In genomic region chr1:223895950-223896349, GRCh38 we compare ENCODE assay signal across 6 cellular contexts. TPM values are rescaled to one million over a fixed set of nuclear protein-coding genes. Genes with fewer than 3 reads are reported as not detected.
DNase-seq lines count a peak whose midpoint lies in the region; FAIRE-seq lines count a peak whose summit lies in the region.
"Not testable (repeated sequence)": the region's sequence is repeated elsewhere in the genome, so short reads cannot be mapped to it uniquely, and the experiment has no call there.

No MANE protein-coding gene starts in this region.

- H3K4me2 ChIP-seq in GM23248 (ENCODE audit: unreplicated experiment): not testable (repeated sequence)

- not testable (repeated sequence) for H3K79me2 ChIP-seq in GM23248 (ENCODE audit: insufficient read depth)

- not testable (repeated sequence) for H3K9me2 ChIP-seq in GM23248 (ENCODE audit: insufficient read depth)

- H3K9me3 ChIP-seq in GM23248 (ENCODE audit: low read depth): not testable (repeated sequence)

- not testable (repeated sequence) for H3K4me3 ChIP-seq in GM23248

- H3K27me3 ChIP-seq in GM23248 (replicated peaks; ENCODE audit: insufficient read depth): not testable (repeated sequence)

- 51 to 58% methylated on average over 6 to 7 of the region's 7 CpGs for WGBS in GM23248 (ENCODE audit: low coverage in 1 of 2, low lambda C conversion rate in 2 of 2, missing lambda C conversion rate in 2 of 2), 2 experiments

- H4K20me1 ChIP-seq in GM23248 (ENCODE audit: insufficient read depth): not testable (repeated sequence)

- DNase-seq in GM23248 (peak; percentile 2), M059J (ENCODE audit: low read depth) (peak; percentile 22), RCC 7860 (ENCODE audit: low spot score) (peak; percentile 44), glomerular visceral epithelial cell (ENCODE audit: extremely low spot score) (peak; percentile 65), kidney tubule cell (ENCODE audit: low spot score) (peak; percentile 50), renal cortical epithelial cell (ENCODE audit: low read depth) (peak; percentile 33)

- not testable (repeated sequence) for H3K4me1 ChIP-seq in GM23248 (ENCODE audit: insufficient read depth)

- FAIRE-seq in RCC 7860 (lab: Jason Lieb, UNC): peak; percentile 65

- not testable (repeated sequence) for H3K36me3 ChIP-seq in GM23248 (ENCODE audit: low read depth)

- H3K27ac ChIP-seq in GM23248: not testable (repeated sequence)

- H3K9ac ChIP-seq in GM23248: not testable (repeated sequence)

- not testable (repeated sequence) for H2AFZ ChIP-seq in GM23248

- in situ Hi-C loops in GM23248 (cut with MboI): not testable (repeated sequence)

- not testable (repeated sequence) for H3F3A ChIP-seq in GM23248 (ENCODE audit: insufficient read depth)

RNA-seq across cellular contexts. Expression of gene TP53BP2, which starts 50.2 kb away (rescaled TPM):
- total RNA-seq in GM23248 (2014; rRNA removed; shearing (Covaris generic)): 16.9 and 18.2 TPM in 2 replicates
- polyA plus RNA-seq in GM23248 (2016; fragmentation: Nextera tagmentation; extraction: Ambion mirVana): 8.3 and 9.2 TPM in 2 replicates
- 40.6 and 73.3 TPM in 2 replicates for total RNA-seq in M059J (2014; rRNA removed; shearing (Covaris generic))
- total RNA-seq in renal cortical epithelial cell: 118 and 148 TPM in 2 replicates

Comparison
In these comparisons a context has a peak if more than half of its experiments do, and no peak if none do; other contexts are left out.
1. DNase-seq: peak in every context shown above with its lines; median percentile 65 in glomerular visceral epithelial cell; 50 in kidney tubule cell; 44 in RCC 7860; 33 in renal cortical epithelial cell; 22 in M059J; 2 in GM23248.